8 cellular contexts compared by ENCODE assay signal in genomic region chr21:28884976-28885852, GRCh38.
A peak's percentile ranks its signal among the peaks of the same experiment; 100 is the strongest.
DNase-seq lines count a peak whose midpoint lies in the region; ATAC-seq and TF ChIP-seq lines count a peak whose summit lies in the region.

No MANE protein-coding gene starts in this region.

- H3K9me3 Mint-ChIP-seq in progenitor cell of endocrine pancreas (ENCODE audit: low read depth) = no peaks in the 10 kb centered on the region

- H3K36me3 ChIP-seq in left ventricle myocardium inferior = peaks cover 23% of the 10 kb centered on the region

- peaks cover 8% of the 10 kb centered on the region for H3K4me1 Mint-ChIP-seq in progenitor cell of endocrine pancreas (ENCODE audit: low read depth)

- peak; percentile 95 for ATAC-seq in HG02852 (IDR thresholded peaks at IDR 0.05; ENCODE audit: unreplicated experiment)

- peak; percentile 95 for DNase-seq in GM13976 (ENCODE audit: low spot score)
- DNase-seq in NCI-H1436 treated with DMSO at 0.1 percent for 48 hours (lab: John Stamatoyannopoulos, UW) = peak; percentile 49
- peak; percentile 80 for DNase-seq in T follicular helper cell (ENCODE audit: low read depth)
- DNase-seq in amniotic epithelial cell (ENCODE audit: low read depth) = peak; percentile 92
- DNase-seq in left ventricle myocardium inferior = peak; percentile 88
- peak; percentile 65 for DNase-seq in progenitor cell of endocrine pancreas (ENCODE audit: low spot score, unreplicated experiment)
- DNase-seq in ureter (ENCODE audit: low spot score) = peak; percentile 93

- TF ChIP-seq CTCF in GM13976 (IDR thresholded peaks at IDR 0.05; ENCODE audit: borderline replicate concordance, control extremely low read depth, extremely low read depth, insufficient read depth, missing control alignments) (no peak), left ventricle myocardium inferior (IDR thresholded peaks at IDR 0.05; ENCODE audit: borderline replicate concordance) (no peak), progenitor cell of endocrine pancreas (IDR thresholded peaks at IDR 0.05; ENCODE audit: unreplicated experiment) (no peak)

- peaks cover 8% of the 10 kb centered on the region for H3K36me3 Mint-ChIP-seq in progenitor cell of endocrine pancreas (ENCODE audit: insufficient read depth)

- H3K4me3 Mint-ChIP-seq in progenitor cell of endocrine pancreas (ENCODE audit: low read depth) = peak overlapping the region; percentile 87

- no peaks in the 10 kb centered on the region for H3K27me3 ChIP-seq in left ventricle myocardium inferior (ENCODE audit: low read depth)

- H3K27ac ChIP-seq in left ventricle myocardium inferior (replicated peaks) = peak overlapping the region; percentile 91

- peak overlapping the region; percentile 67 for H3K4me3 ChIP-seq in left ventricle myocardium inferior

- intact Hi-C loops in left ventricle myocardium inferior (cut with micrococcal nuclease) = no loop called here

- H3K4me1 ChIP-seq in left ventricle myocardium inferior = peaks cover 12% of the 10 kb centered on the region

- peak overlapping the region; percentile 98 for H3K27ac Mint-ChIP-seq in progenitor cell of endocrine pancreas

- H3K9me3 ChIP-seq in left ventricle myocardium inferior (replicated peaks) = no peaks in the 10 kb centered on the region

- in situ Hi-C loops in GM13976 (cut with MboI; ENCODE audit: low sequenced_read_pairs, unreplicated experiment) = no loop called here

- peaks cover 11% of the 10 kb centered on the region for H3K27me3 Mint-ChIP-seq in progenitor cell of endocrine pancreas

Comparison
In these comparisons a context has a peak if more than half of its experiments do, and no peak if none do; other contexts are left out.
1. Peak in every context shown above with its lines: DNase-seq, ATAC-seq, H3K4me3 ChIP-seq and H3K27ac ChIP-seq.